Comparison of ENCODE assay signal across 9 cellular contexts in genomic region chr16:592518-593306, GRCh38.
DNase-seq lines count a peak whose midpoint lies in the region.
"Had no signal": no experiment of that assay in that cellular context is flagged by ENCODE, and none has a peak within 500 bp of the region (broad histone marks: within the 10 kb centered on the region; RNA-seq: fewer than 3 reads in every experiment).

No MANE protein-coding gene starts in this region.

- peak overlapping the region; percentile 66 to 98 for H3K9ac ChIP-seq in mucosa of rectum (ENCODE audit: low read depth in 1 of 2, low read length in 2 of 2)

- H3K4me3 ChIP-seq in mucosa of rectum (ENCODE audit: low read length in 2 of 2), result peak overlapping the region; percentile 41 to 61

- DNase-seq in CD1c-positive myeloid dendritic cell (ENCODE audit: extremely low spot score), result peak; percentile 69
- peak; percentile 51 for DNase-seq in NCI-H128 (lab: John Stamatoyannopoulos, UW; ENCODE audit: unreplicated experiment)
- peak; percentile 20 for DNase-seq in astrocyte of the hippocampus (ENCODE audit: low read depth, low spot score)
- DNase-seq in OCI-M1 (lab: John Stamatoyannopoulos, UW), result no peak
- DNase-seq in activated CD8-positive, alpha-beta memory T cell treated with anti-CD3 and anti-CD28 coated beads, Interleukin-2, amount 50 U/mL, for 4 hours, result no peak
- DNase-seq in HCEC 1CT, result no peak
- no peak for DNase-seq in stimulated activated CD4-positive, alpha-beta T cell treated with anti-CD3 and anti-CD28 coated beads, Interleukin-15, amount 100 ng/mL, for 24 hours

- H3K27me3 ChIP-seq in mucosa of rectum (ENCODE audit: control insufficient read depth in 2 of 2, insufficient read depth in 2 of 2, low read length in 2 of 2), result no peaks in the 10 kb centered on the region
- H3K27me3 ChIP-seq: heart left ventricle had no signal

- H3K36me3 ChIP-seq in mucosa of rectum (ENCODE audit: control insufficient read depth in 2 of 2, insufficient read depth in 2 of 2, low read length in 2 of 2), result peaks cover 0 to 9% of the 10 kb centered on the region in 2 donors

- H3K27ac ChIP-seq in mucosa of rectum (ENCODE audit: low read depth in 2 of 2, low read length in 2 of 2), result peak overlapping the region; percentile 92 to 96

- H3K9me3 ChIP-seq in mucosa of rectum (ENCODE audit: control insufficient read depth in 2 of 2, low read length in 2 of 2), result no peaks in the 10 kb centered on the region
- H3K9me3 ChIP-seq: heart left ventricle had no signal

- peaks cover 51 to 54% of the 10 kb centered on the region in 2 donors for H3K4me1 ChIP-seq in mucosa of rectum (ENCODE audit: control insufficient read depth in 2 of 2, insufficient read depth in 2 of 2, low read length in 2 of 2)

Comparison
In these comparisons a context has a peak if more than half of its experiments do, and no peak if none do; other contexts are left out.
1. DNase-seq: peak in CD1c-positive myeloid dendritic cell (single experiment), NCI-H128 (single experiment) and astrocyte of the hippocampus (single experiment); none in OCI-M1 (single experiment), activated CD8-positive, alpha-beta memory T cell treated with anti-CD3 and anti-CD28 coated beads, Interleukin-2, amount 50 U/mL, for 4 hours (single experiment), HCEC 1CT (single experiment) and stimulated activated CD4-positive, alpha-beta T cell treated with anti-CD3 and anti-CD28 coated beads, Interleukin-15, amount 100 ng/mL, for 24 hours (single experiment).